8 cellular contexts compared by ENCODE assay signal in genomic region chr16:19717781-19718623, GRCh38. TPM values are rescaled to one million over a fixed set of nuclear protein-coding genes. Genes with fewer than 3 reads are reported as not detected.
DNase-seq lines count a peak whose midpoint lies in the region; ATAC-seq and TF ChIP-seq lines count a peak whose summit lies in the region.

Gene IQCK (plus strand): TSS chr16:19718271. CDS start chr16:19718307, 36 bp downstream.
A gene with protein sequence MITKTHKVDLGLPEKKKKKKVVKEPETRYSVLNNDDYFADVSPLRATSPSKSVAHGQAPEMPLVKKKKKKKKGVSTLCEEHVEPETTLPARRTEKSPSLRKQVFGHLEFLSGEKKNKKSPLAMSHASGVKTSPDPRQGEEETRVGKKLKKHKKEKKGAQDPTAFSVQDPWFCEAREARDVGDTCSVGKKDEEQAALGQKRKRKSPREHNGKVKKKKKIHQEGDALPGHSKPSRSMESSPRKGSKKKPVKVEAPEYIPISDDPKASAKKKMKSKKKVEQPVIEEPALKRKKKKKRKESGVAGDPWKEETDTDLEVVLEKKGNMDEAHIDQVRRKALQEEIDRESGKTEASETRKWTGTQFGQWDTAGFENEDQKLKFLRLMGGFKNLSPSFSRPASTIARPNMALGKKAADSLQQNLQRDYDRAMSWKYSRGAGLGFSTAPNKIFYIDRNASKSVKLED (minus strand): TSS chr16:19718227. CDS start chr16:19715035, 3,192 bp downstream.

- H3K36me3 ChIP-seq in KMS-11 (ENCODE audit: insufficient read depth), result no peaks in the 10 kb centered on the region

- peak within 1 kb of the TSS; percentile 91 for H3K9ac ChIP-seq in KMS-11

- H3K4me1 ChIP-seq in KMS-11 (ENCODE audit: low read depth, poor library complexity, severe bottlenecking), result peaks cover 10% of the 10 kb centered on the region

- POLR2A ChIA-PET in RWPE1 (lab: Yijun Ruan, JAX; ENCODE audit: low non-redundant PET), result interaction anchor here (0.6 kb wide), 1 partner anchor 11 kb away, joined by 3 read pairs; no protein-coding TSS in a partner anchor

- peaks cover 40% of the 10 kb centered on the region for H3K79me2 ChIP-seq in KMS-11 (ENCODE audit: insufficient read depth, low read depth)

- H3K27ac Mint-ChIP-seq in nephron progenitor cell, result peak within 1 kb of the TSS; percentile 96
- peak within 1 kb of the TSS; percentile 93 for H3K27ac Mint-ChIP-seq in stimulated activated naive CD8-positive, alpha-beta T cell treated with anti-CD3 and anti-CD28 coated beads, Interleukin-15, Interleukin-2, amounts not matched to agents 100 ng/mL and 50 ng/mL, for 24 hours

- H3K36me3 Mint-ChIP-seq in nephron progenitor cell (ENCODE audit: low read depth), result peaks cover 20% of the 10 kb centered on the region
- H3K36me3 Mint-ChIP-seq in stimulated activated naive CD8-positive, alpha-beta T cell treated with anti-CD3 and anti-CD28 coated beads, Interleukin-15, Interleukin-2, amounts not matched to agents 100 ng/mL and 50 ng/mL, for 24 hours (ENCODE audit: low read depth), result peaks cover 30% of the 10 kb centered on the region

- H4K20me1 ChIP-seq in KMS-11 (ENCODE audit: insufficient read depth), result no peaks in the 10 kb centered on the region

- H3K4me2 ChIP-seq in KMS-11, result peak within 1 kb of the TSS; percentile 75

- ATAC-seq in GM21786 (IDR thresholded peaks at IDR 0.05; ENCODE audit: unreplicated experiment), result peak; percentile 92

- CTCF ChIA-PET in RWPE1 (lab: Yijun Ruan, JAX), result no interaction called here

- TF ChIP-seq CTCF in KMS-11 (conservative IDR thresholded peaks at IDR 0.05; ENCODE audit: low read depth, low read length) (no peak), RWPE1 (conservative IDR thresholded peaks at IDR 0.05; ENCODE audit: low read depth) (no peak), fibroblast of villous mesenchyme (IDR thresholded peaks at IDR 0.05; ENCODE audit: insufficient read depth, low read depth, low read length) (peak; percentile 7), nephron progenitor cell (IDR thresholded peaks at IDR 0.05) (no peak)

- H3K27ac ChIP-seq in KMS-11 (peak within 1 kb of the TSS; percentile 65), RWPE1 (peak within 1 kb of the TSS; percentile 91)

- no peaks in the 10 kb centered on the region for H3K9me3 Mint-ChIP-seq in nephron progenitor cell
- H3K9me3 Mint-ChIP-seq in stimulated activated naive CD8-positive, alpha-beta T cell treated with anti-CD3 and anti-CD28 coated beads, Interleukin-15, Interleukin-2, amounts not matched to agents 100 ng/mL and 50 ng/mL, for 24 hours, result no peaks in the 10 kb centered on the region

- peak within 1 kb of the TSS; percentile 96 for H3K4me3 Mint-ChIP-seq in nephron progenitor cell
- peak within 1 kb of the TSS; percentile 95 for H3K4me3 Mint-ChIP-seq in stimulated activated naive CD8-positive, alpha-beta T cell treated with anti-CD3 and anti-CD28 coated beads, Interleukin-15, Interleukin-2, amounts not matched to agents 100 ng/mL and 50 ng/mL, for 24 hours

- peaks cover 33% of the 10 kb centered on the region for H3K4me1 Mint-ChIP-seq in nephron progenitor cell
- H3K4me1 Mint-ChIP-seq in stimulated activated naive CD8-positive, alpha-beta T cell treated with anti-CD3 and anti-CD28 coated beads, Interleukin-15, Interleukin-2, amounts not matched to agents 100 ng/mL and 50 ng/mL, for 24 hours (ENCODE audit: low read depth), result peaks cover 25% of the 10 kb centered on the region

- H3K27me3 Mint-ChIP-seq in nephron progenitor cell (ENCODE audit: low read depth, poor library complexity), result no peaks in the 10 kb centered on the region
- no peaks in the 10 kb centered on the region for H3K27me3 Mint-ChIP-seq in stimulated activated naive CD8-positive, alpha-beta T cell treated with anti-CD3 and anti-CD28 coated beads, Interleukin-15, Interleukin-2, amounts not matched to agents 100 ng/mL and 50 ng/mL, for 24 hours

- peak within 1 kb of the TSS; percentile 80 for H2AFZ ChIP-seq in KMS-11 (ENCODE audit: low read depth)

- H3K27me3 ChIP-seq in KMS-11 (ENCODE audit: insufficient read depth, low read depth), result no peaks in the 10 kb centered on the region

- DNase-seq in ELF-1 (ENCODE audit: low read depth, low spot score) (peak; percentile 94), RWPE1 (ENCODE audit: low spot score) (peak; percentile 86), activated gamma-delta T cell (lab: John Stamatoyannopoulos, UW) (peak; percentile 83), fibroblast of villous mesenchyme (ENCODE audit: low read depth) (peak; percentile 92), nephron progenitor cell (peak; percentile 89)

- H3K4me3 ChIP-seq in KMS-11 (IDR thresholded peaks at IDR 0.05; ENCODE audit: insufficient read depth, low read depth, low read length), result peak within 1 kb of the TSS; percentile 44
- peak within 1 kb of the TSS; percentile 94 for H3K4me3 ChIP-seq in fibroblast of villous mesenchyme (ENCODE audit: low read depth, low read length)

RNA-seq across cellular contexts. Expression of gene IQCK, which starts in this region (rescaled TPM):
- total RNA-seq in fibroblast of villous mesenchyme, result 5.2 and 13.4 TPM in 2 replicates

RNA-seq across cellular contexts. Expression of the second gene that starts in this region (rescaled TPM):
- 16.8 and 17.3 TPM in 2 replicates for total RNA-seq in fibroblast of villous mesenchyme

Comparison
In these comparisons a context has a peak if more than half of its experiments do, and no peak if none do; other contexts are left out.
1. Peak in every context shown above with its lines: DNase-seq, ATAC-seq, H3K4me3 ChIP-seq and H3K27ac ChIP-seq.